In genomic region chr17:7573324-7574080, GRCh38 we compare ENCODE assay signal across 8 cellular contexts. TPM values are rescaled to one million over a fixed set of nuclear protein-coding genes. Genes with fewer than 3 reads are reported as not detected.
DNase-seq lines count a peak whose midpoint lies in the region; ATAC-seq and TF ChIP-seq lines count a peak whose summit lies in the region.

No MANE protein-coding gene starts in this region.

- peak overlapping the region; percentile 95 to 100 (median 99) for H3K27ac Mint-ChIP-seq in naive thymus-derived CD8-positive, alpha-beta T cell
- H3K27ac Mint-ChIP-seq in stimulated activated effector memory CD8-positive, alpha-beta T cell treated with anti-CD3 and anti-CD28 coated beads, Interleukin-12 subunit alpha, Interleukin-12 subunit beta, amount 100 ng/mL, for 72 hours: peak overlapping the region; percentile 100

- no peaks in the 10 kb centered on the region for H3K27me3 ChIP-seq in GM06990 (replicated peaks; ENCODE audit: control insufficient read depth, insufficient read depth, low read length)

- POLR2A ChIA-PET in naive thymus-derived CD8-positive, alpha-beta T cell (lab: Charles Lee): interaction anchor here (0.6 to 7.4 kb wide), 22 partner anchors 9 to 342 kb away, joined by 3 to 129 read pairs (median 6); partner anchors contain the start of genes ACAP1, FXR2, MPDU1 and NEURL4

- peaks cover 4 to 84% (median 43%) of the 10 kb centered on the region in 3 donors for H3K36me3 Mint-ChIP-seq in naive thymus-derived CD8-positive, alpha-beta T cell
- peaks cover 99% of the 10 kb centered on the region for H3K36me3 Mint-ChIP-seq in stimulated activated effector memory CD8-positive, alpha-beta T cell treated with anti-CD3 and anti-CD28 coated beads, Interleukin-12 subunit alpha, Interleukin-12 subunit beta, amount 100 ng/mL, for 72 hours

- peak; percentile 94 for DNase-seq in GM06990 (ENCODE audit: extremely low read depth, insufficient read length)
- DNase-seq in HuH-7.5 (ENCODE audit: low spot score): peak; percentile 73
- DNase-seq in RPMI8226: peak; percentile 85
- peak; percentile 83 to 84 for DNase-seq in activated T-helper 1 cell treated with anti-CD3 and anti-CD28 coated beads, Interleukin-2, amount 50 U/mL, for 16 hours (ENCODE audit: low read depth in 1 of 2, low spot score in 1 of 2)
- DNase-seq in fibroblast of mammary gland (ENCODE audit: low read depth): peak; percentile 90
- DNase-seq in naive thymus-derived CD8-positive, alpha-beta T cell: peak; percentile 86 to 96 (median 89)
- DNase-seq in stimulated activated effector memory CD8-positive, alpha-beta T cell treated with anti-CD3 and anti-CD28 coated beads, Interleukin-12 subunit alpha, Interleukin-12 subunit beta, amount 100 ng/mL, for 72 hours (ENCODE audit: low spot score in 2 of 2): peak; percentile 76 to 91

- H3K36me3 ChIP-seq in GM06990 (ENCODE audit: control insufficient read depth, insufficient read depth, low read length): peaks cover 38% of the 10 kb centered on the region

- H3K4me1 Mint-ChIP-seq in naive thymus-derived CD8-positive, alpha-beta T cell: peaks cover 22 to 58% (median 50%) of the 10 kb centered on the region in 4 donors
- peaks cover 74% of the 10 kb centered on the region for H3K4me1 Mint-ChIP-seq in stimulated activated effector memory CD8-positive, alpha-beta T cell treated with anti-CD3 and anti-CD28 coated beads, Interleukin-12 subunit alpha, Interleukin-12 subunit beta, amount 100 ng/mL, for 72 hours

- TF ChIP-seq CTCF in GM06990 (IDR thresholded peaks at IDR 0.05; ENCODE audit: insufficient read depth, low read length, poor library complexity, severe bottlenecking): no peak
- no peak for TF ChIP-seq CTCF in fibroblast of mammary gland (conservative IDR thresholded peaks at IDR 0.05; ENCODE audit: control insufficient read depth, insufficient read depth, low read depth, low read length)

- peak overlapping the region; percentile 95 for H3K4me3 ChIP-seq in GM06990 (replicated peaks; ENCODE audit: low read depth, low read length)
- peak overlapping the region; percentile 93 for H3K4me3 ChIP-seq in fibroblast of mammary gland (ENCODE audit: control insufficient read depth, low read depth, low read length)

- H3K4me3 Mint-ChIP-seq in naive thymus-derived CD8-positive, alpha-beta T cell: peak overlapping the region; percentile 91 to 100 (median 98)
- H3K4me3 Mint-ChIP-seq in stimulated activated effector memory CD8-positive, alpha-beta T cell treated with anti-CD3 and anti-CD28 coated beads, Interleukin-12 subunit alpha, Interleukin-12 subunit beta, amount 100 ng/mL, for 72 hours: peak overlapping the region; percentile 94

- no peaks in the 10 kb centered on the region for H3K27me3 Mint-ChIP-seq in naive thymus-derived CD8-positive, alpha-beta T cell

- peaks cover 0 to 1% (median 0%) of the 10 kb centered on the region in 9 donors for H3K9me3 Mint-ChIP-seq in naive thymus-derived CD8-positive, alpha-beta T cell
- H3K9me3 Mint-ChIP-seq in stimulated activated effector memory CD8-positive, alpha-beta T cell treated with anti-CD3 and anti-CD28 coated beads, Interleukin-12 subunit alpha, Interleukin-12 subunit beta, amount 100 ng/mL, for 72 hours: no peaks in the 10 kb centered on the region

- peak; percentile 47 to 51 for ATAC-seq in naive thymus-derived CD8-positive, alpha-beta T cell
- ATAC-seq in stimulated activated effector memory CD8-positive, alpha-beta T cell treated with anti-CD3 and anti-CD28 coated beads, Interleukin-12 subunit alpha, Interleukin-12 subunit beta, amount 100 ng/mL, for 72 hours: peak; percentile 59
- ATAC-seq in GM19467 (IDR thresholded peaks at IDR 0.05; ENCODE audit: unreplicated experiment): no peak

RNA-seq across cellular contexts. Expression of gene CD68, which starts 5.9 kb away (rescaled TPM):
- total RNA-seq in naive thymus-derived CD8-positive, alpha-beta T cell: 1 to 10 TPM; 4.4 to 4.6 TPM
- polyA plus RNA-seq in naive thymus-derived CD8-positive, alpha-beta T cell: under 1 TPM; 0.15 to 0.59 (median 0.31) TPM

RNA-seq across cellular contexts. Expression of gene MPDU1, which starts 10.2 kb away (rescaled TPM):
- total RNA-seq in naive thymus-derived CD8-positive, alpha-beta T cell: 10 to 100 TPM; 25.6 to 31.8 TPM
- 10 to 100 TPM; 33.9 to 48.9 (median 41.3) TPM for polyA plus RNA-seq in naive thymus-derived CD8-positive, alpha-beta T cell

RNA-seq across cellular contexts. Expression of gene SENP3, which starts 11.8 kb away (rescaled TPM):
- total RNA-seq in naive thymus-derived CD8-positive, alpha-beta T cell: 10 to 100 TPM; 48.0 to 56.8 TPM
- polyA plus RNA-seq in naive thymus-derived CD8-positive, alpha-beta T cell: 10 to 100 TPM; 13.8 to 14.1 (median 14.0) TPM

RNA-seq across cellular contexts. Expression of gene TNFSF13, which starts 15.0 kb away (rescaled TPM):
- 1 to 10 TPM; 2.9 to 3.0 TPM for total RNA-seq in naive thymus-derived CD8-positive, alpha-beta T cell
- polyA plus RNA-seq in naive thymus-derived CD8-positive, alpha-beta T cell: 1 to 10 TPM; 1.2 to 3.7 (median 2.1) TPM

RNA-seq across cellular contexts. Expression of gene SOX15, which starts 16.4 kb away (rescaled TPM):
- total RNA-seq in naive thymus-derived CD8-positive, alpha-beta T cell: under 1 TPM; 0.55 to 0.93 TPM
- not detected for polyA plus RNA-seq in naive thymus-derived CD8-positive, alpha-beta T cell
